8 cellular contexts compared by ENCODE assay signal in genomic region chr5:172007795-172008465, GRCh38. TPM values are rescaled to one million over a fixed set of nuclear protein-coding genes. Genes with fewer than 3 reads are reported as not detected.
DNase-seq lines count a peak whose midpoint lies in the region; ATAC-seq and TF ChIP-seq lines count a peak whose summit lies in the region.

No MANE protein-coding gene starts in this region.

- no peaks in the 10 kb centered on the region for H3K36me3 ChIP-seq in DND-41 (ENCODE audit: insufficient read depth, low read length)
- H3K36me3 ChIP-seq in OCI-LY1 (ENCODE audit: insufficient read depth, low read length): no peaks in the 10 kb centered on the region
- H3K36me3 ChIP-seq in endodermal cell (ENCODE audit: control insufficient read depth, insufficient read depth, low read length): no peaks in the 10 kb centered on the region
- no peaks in the 10 kb centered on the region for H3K36me3 ChIP-seq in osteoblast (ENCODE audit: insufficient read depth, low read length)

- H3K9me3 Mint-ChIP-seq in endodermal cell: no peaks in the 10 kb centered on the region

- no peak for TF ChIP-seq CTCF in DND-41 (IDR thresholded peaks at IDR 0.05; ENCODE audit: borderline replicate concordance, extremely low read depth, low read length, poor library complexity, severe bottlenecking)
- no peak for TF ChIP-seq CTCF in OCI-LY1 (IDR thresholded peaks at IDR 0.05; ENCODE audit: low read length)
- TF ChIP-seq CTCF in endodermal cell (conservative IDR thresholded peaks at IDR 0.05): no peak
- TF ChIP-seq CTCF in osteoblast (IDR thresholded peaks at IDR 0.05; ENCODE audit: extremely low read depth, low read depth, low read length): no peak

- peaks cover 42% of the 10 kb centered on the region for H3K79me2 ChIP-seq in DND-41 (ENCODE audit: insufficient read depth, low read length)
- peaks cover 31% of the 10 kb centered on the region for H3K79me2 ChIP-seq in OCI-LY1 (ENCODE audit: insufficient read depth, low read length)
- peaks cover 39% of the 10 kb centered on the region for H3K79me2 ChIP-seq in osteoblast (ENCODE audit: insufficient read depth, low read length)

- 69% methylated on average over 12 to 16 of the region's 16 CpGs for WGBS in endodermal cell (ENCODE audit: insufficient coverage in 1 of 2, insufficient read length in 1 of 2), 2 experiments

- H4K20me1 ChIP-seq in DND-41 (ENCODE audit: insufficient read depth, low read length): peaks cover 17% of the 10 kb centered on the region; the same call in 1 of the 2 replicates
- no peaks in the 10 kb centered on the region for H4K20me1 ChIP-seq in OCI-LY1 (ENCODE audit: insufficient read depth, low read length)
- peaks cover 25% of the 10 kb centered on the region for H4K20me1 ChIP-seq in osteoblast (ENCODE audit: insufficient read depth, low read length)

- H3K27me3 Mint-ChIP-seq in endodermal cell (ENCODE audit: insufficient read depth): no peaks in the 10 kb centered on the region

- no peaks in the 10 kb centered on the region for H3K9me2 ChIP-seq in OCI-LY1 (ENCODE audit: low read depth, low read length)

- H3K27me3 ChIP-seq in DND-41 (ENCODE audit: insufficient read depth, low read length, poor library complexity): no peaks in the 10 kb centered on the region
- H3K27me3 ChIP-seq in OCI-LY1 (ENCODE audit: insufficient read depth, low read length): no peaks in the 10 kb centered on the region
- no peaks in the 10 kb centered on the region for H3K27me3 ChIP-seq in endodermal cell (ENCODE audit: control insufficient read depth, insufficient read depth, low read length, poor library complexity, severe bottlenecking)
- H3K27me3 ChIP-seq in osteoblast (ENCODE audit: insufficient read depth, low read length): no peaks in the 10 kb centered on the region

- H3K4me3 Mint-ChIP-seq in endodermal cell: peak overlapping the region; percentile 80

- H3K9ac ChIP-seq in DND-41 (ENCODE audit: low read depth, low read length) (peak overlapping the region; percentile 64; the same call in 1 of the 2 replicates), OCI-LY1 (ENCODE audit: low read length) (peak overlapping the region; percentile 82), endodermal cell (ENCODE audit: extremely low read depth, low read length, poor library complexity, severe bottlenecking) (peak overlapping the region; percentile 89)

- DNase-seq in DND-41 (no peak), endodermal cell (no peak), osteoblast (ENCODE audit: insufficient read length, low spot score, missing footprints) (peak; percentile 78), activated gamma-delta T cell (lab: John Stamatoyannopoulos, UW) (no peak), left lobe of liver (ENCODE audit: low spot score) (no peak), HPDE6-E6E7 (ENCODE audit: extremely low spot score) (no peak)
- DNase-seq in activated CD8-positive, alpha-beta memory T cell treated with anti-CD3 and anti-CD28 coated beads for 24 hours: no peak

- H3K27ac Mint-ChIP-seq in endodermal cell: peak overlapping the region; percentile 97

- H3K27ac ChIP-seq in DND-41 (ENCODE audit: low read length) (0 out of 2 replicates have a peak overlapping the region, but pooled peaks have one; percentile 89), OCI-LY1 (ENCODE audit: low read depth, low read length, poor library complexity, severe bottlenecking) (no peak overlapping the region), endodermal cell (ENCODE audit: low read depth, low read length) (no peak overlapping the region), osteoblast (ENCODE audit: low read depth, low read length) (peak overlapping the region; percentile 91)

- peaks cover 43% of the 10 kb centered on the region for H3K4me1 Mint-ChIP-seq in endodermal cell

- peaks cover 3% of the 10 kb centered on the region; the same call in 1 of the 2 replicates for H3F3A ChIP-seq in OCI-LY1 (ENCODE audit: insufficient read depth, low read length)

- no peaks in the 10 kb centered on the region for H3K9me3 ChIP-seq in DND-41 (ENCODE audit: insufficient read depth, low read length, severe bottlenecking)
- no peaks in the 10 kb centered on the region for H3K9me3 ChIP-seq in OCI-LY1 (ENCODE audit: low read length)
- no peaks in the 10 kb centered on the region for H3K9me3 ChIP-seq in endodermal cell (ENCODE audit: control insufficient read depth, low read length)
- no peaks in the 10 kb centered on the region for H3K9me3 ChIP-seq in osteoblast (ENCODE audit: low read depth, low read length)

- H2AFZ ChIP-seq in DND-41 (ENCODE audit: low read depth, low read length) (peak overlapping the region; percentile 96), OCI-LY1 (ENCODE audit: low read length) (no peak overlapping the region), osteoblast (ENCODE audit: low read length) (peak overlapping the region; percentile 95)

- H3K36me3 Mint-ChIP-seq in endodermal cell (ENCODE audit: low read depth): no peaks in the 10 kb centered on the region

- no peak for ATAC-seq in DND-41 (ENCODE audit: insufficient read depth, low read depth)
- no peak for ATAC-seq in left lobe of liver

- peaks cover 25% of the 10 kb centered on the region for H3K4me1 ChIP-seq in DND-41 (ENCODE audit: insufficient read depth, low read length)
- peaks cover 41% of the 10 kb centered on the region for H3K4me1 ChIP-seq in OCI-LY1 (ENCODE audit: insufficient read depth, low read length, severe bottlenecking)
- H3K4me1 ChIP-seq in endodermal cell (ENCODE audit: control insufficient read depth, insufficient read depth, low read length): peaks cover 19% of the 10 kb centered on the region
- peaks cover 52% of the 10 kb centered on the region for H3K4me1 ChIP-seq in osteoblast (ENCODE audit: insufficient read depth, low read length)

- H3K4me2 ChIP-seq in DND-41 (ENCODE audit: insufficient read depth, low read length) (peak overlapping the region; percentile 67), OCI-LY1 (ENCODE audit: low read length) (peak overlapping the region; percentile 97), osteoblast (ENCODE audit: insufficient read depth, low read length) (peak overlapping the region; percentile 94)

- peak overlapping the region; percentile 80 to 86; a peak in 3 of 4 replicates for H3K4me3 ChIP-seq in DND-41 (ENCODE audit: low read depth in 1 of 2, low read length in 2 of 2)
- H3K4me3 ChIP-seq in OCI-LY1 (ENCODE audit: low read depth, low read length, poor library complexity, severe bottlenecking): peak overlapping the region; percentile 84
- H3K4me3 ChIP-seq in endodermal cell (ENCODE audit: low read length): peak overlapping the region; percentile 98
- H3K4me3 ChIP-seq in osteoblast (ENCODE audit: insufficient read depth, low read length): peak overlapping the region; percentile 84

RNA-seq across cellular contexts. Expression of gene FBXW11, which starts 1.5 kb away (rescaled TPM):
- total RNA-seq in endodermal cell (10 to 100 TPM; 42.2 to 49.4 TPM), osteoblast (72.5 and 76.7 TPM in 2 replicates), left lobe of liver (21.9 TPM)
- polyA plus RNA-seq in endodermal cell (2013, experiment 1 of 2): 55.1 TPM
- polyA plus RNA-seq in endodermal cell (2013, experiment 2 of 2): 51.1 TPM

Comparison
In these comparisons a context has a peak if more than half of its experiments do, and no peak if none do; other contexts are left out.
1. H3K27ac ChIP-seq: peak in DND-41 (single experiment) and osteoblast (single experiment); none in OCI-LY1 (single experiment) and endodermal cell (single experiment).
2. Peak in every context shown above with its lines, with median percentiles within 50 percentile points of each other: H3K4me2 ChIP-seq, H3K4me3 ChIP-seq and H3K9ac ChIP-seq.